In genomic region chr15:58631319-58631718, GRCh38 we compare ENCODE assay signal across 20 cellular contexts.
A peak's percentile ranks its signal among the peaks of the same experiment; 100 is the strongest.
DNase-seq lines count a peak whose midpoint lies in the region; ATAC-seq and TF ChIP-seq lines count a peak whose summit lies in the region.
"Had no signal": no experiment of that assay in that cellular context is flagged by ENCODE, and none has a peak within 500 bp of the region (broad histone marks: within the 10 kb centered on the region; RNA-seq: fewer than 3 reads in every experiment).

No MANE protein-coding gene starts in this region.

- POLR2A ChIA-PET in activated CD8-positive, alpha-beta T cell treated with anti-CD3 and anti-CD28 coated beads for 36 hours (lab: Charles Lee): interaction anchor here (0.6 kb wide), 1 partner anchor 280 kb away, joined by 5 read pairs; no protein-coding TSS in a partner anchor
- POLR2A ChIA-PET in activated CD8-positive, alpha-beta T cell treated with anti-CD3 and anti-CD28 coated beads, Interleukin-2, amount 10 ng/mL, durations not matched to agents 7 days and 5 days (lab: Charles Lee): no interaction called here

- intact Hi-C loops in activated CD8-positive, alpha-beta T cell treated with anti-CD3 and anti-CD28 coated beads for 36 hours (cut with micrococcal nuclease): no loop called here

- DNase-seq in activated CD8-positive, alpha-beta T cell treated with anti-CD3 and anti-CD28 coated beads for 36 hours: no peak
- DNase-seq in activated CD8-positive, alpha-beta T cell treated with anti-CD3 and anti-CD28 coated beads, Interleukin-2, amount 10 ng/mL, durations not matched to agents 7 days and 5 days: no peak
- peak; percentile 26 for DNase-seq in GM10266 (ENCODE audit: extremely low spot score)
- no peak for DNase-seq in central memory CD8-positive, alpha-beta T cell (ENCODE audit: low spot score in 2 of 2)
- no peak for DNase-seq in SW480 (ENCODE audit: low spot score)
- DNase-seq in 8988T: no peak
- no peak for DNase-seq in stimulated activated CD4-positive, alpha-beta T cell treated with anti-CD3 and anti-CD28 coated beads, Interleukin-15, amount 100 ng/mL, for 24 hours
- DNase-seq: ACHN; activated naive CD4-positive, alpha-beta T cell treated with anti-CD3 and anti-CD28 coated beads for 36 hours; cortex of kidney; HFFc6; MM.1S; NCI-H146; PC-3; right cardiac atrium; SHP77 treated with DMSO at 0.1 percent for 48 hours; stimulated activated naive CD4-positive, alpha-beta T cell had no signal

- H3K27ac Mint-ChIP-seq in activated CD8-positive, alpha-beta T cell treated with anti-CD3 and anti-CD28 coated beads for 36 hours: peak overlapping the region; percentile 81
- H3K27ac Mint-ChIP-seq in activated CD8-positive, alpha-beta T cell treated with anti-CD3 and anti-CD28 coated beads, Interleukin-2, amount 10 ng/mL, durations not matched to agents 7 days and 5 days: no peak overlapping the region
- peak overlapping the region; percentile 44 for H3K27ac Mint-ChIP-seq in central memory CD8-positive, alpha-beta T cell (ENCODE audit: low read depth)
- H3K27ac Mint-ChIP-seq in stimulated activated memory B cell treated with anti-CD40 and anti-IgM and Interleukin-4, amounts not matched to agents 10 μg/mL and 1 μg/mL and 100 μg/mL, for 72 hours: peak overlapping the region; percentile 48
- H3K27ac Mint-ChIP-seq: activated naive CD4-positive, alpha-beta T cell treated with anti-CD3 and anti-CD28 coated beads for 36 hours; HFFc6 had no signal

- H3K36me3 Mint-ChIP-seq in activated CD8-positive, alpha-beta T cell treated with anti-CD3 and anti-CD28 coated beads for 36 hours (ENCODE audit: low read depth): peaks cover 34% of the 10 kb centered on the region
- H3K36me3 Mint-ChIP-seq in activated CD8-positive, alpha-beta T cell treated with anti-CD3 and anti-CD28 coated beads, Interleukin-2, amount 10 ng/mL, durations not matched to agents 7 days and 5 days (ENCODE audit: low read depth): peaks cover 60% of the 10 kb centered on the region
- peaks cover 7% of the 10 kb centered on the region for H3K36me3 Mint-ChIP-seq in central memory CD8-positive, alpha-beta T cell (ENCODE audit: insufficient read depth)
- peaks cover 41% of the 10 kb centered on the region for H3K36me3 Mint-ChIP-seq in stimulated activated memory B cell treated with anti-CD40 and anti-IgM and Interleukin-4, amounts not matched to agents 10 μg/mL and 1 μg/mL and 100 μg/mL, for 72 hours

- CTCF ChIA-PET in activated CD8-positive, alpha-beta T cell treated with anti-CD3 and anti-CD28 coated beads for 36 hours (lab: Charles Lee): no interaction called here
- CTCF ChIA-PET in activated CD8-positive, alpha-beta T cell treated with anti-CD3 and anti-CD28 coated beads, Interleukin-2, amount 10 ng/mL, durations not matched to agents 7 days and 5 days (lab: Charles Lee): interaction anchor here (1.8 kb wide), 1 partner anchor 403 kb away, joined by 4 read pairs; no protein-coding TSS in a partner anchor

- TF ChIP-seq CTCF in activated CD8-positive, alpha-beta T cell treated with anti-CD3 and anti-CD28 coated beads for 36 hours (IDR thresholded peaks at IDR 0.05): no peak
- no peak for TF ChIP-seq CTCF in GM10266 (IDR thresholded peaks at IDR 0.05; ENCODE audit: control insufficient read depth, insufficient read depth, low read depth, missing control alignments)

- ATAC-seq in activated CD8-positive, alpha-beta T cell treated with anti-CD3 and anti-CD28 coated beads for 36 hours: peak; percentile 34
- no peak for ATAC-seq in activated CD8-positive, alpha-beta T cell treated with anti-CD3 and anti-CD28 coated beads, Interleukin-2, amount 10 ng/mL, durations not matched to agents 7 days and 5 days
- ATAC-seq in central memory CD8-positive, alpha-beta T cell (replicated peaks; ENCODE audit: extremely low read depth, poor library complexity, severe bottlenecking): no peak
- no peak for ATAC-seq in stimulated activated memory B cell treated with anti-CD40 and anti-IgM and Interleukin-4, amounts not matched to agents 10 μg/mL and 1 μg/mL and 100 μg/mL, for 72 hours
- ATAC-seq: PC-3, right cardiac atrium, WTC11 had no signal

- no peaks in the 10 kb centered on the region for H3K27me3 Mint-ChIP-seq in activated CD8-positive, alpha-beta T cell treated with anti-CD3 and anti-CD28 coated beads for 36 hours
- no peaks in the 10 kb centered on the region for H3K27me3 Mint-ChIP-seq in activated CD8-positive, alpha-beta T cell treated with anti-CD3 and anti-CD28 coated beads, Interleukin-2, amount 10 ng/mL, durations not matched to agents 7 days and 5 days (ENCODE audit: low read depth)
- H3K27me3 Mint-ChIP-seq in central memory CD8-positive, alpha-beta T cell: no peaks in the 10 kb centered on the region
- H3K27me3 Mint-ChIP-seq in stimulated activated memory B cell treated with anti-CD40 and anti-IgM and Interleukin-4, amounts not matched to agents 10 μg/mL and 1 μg/mL and 100 μg/mL, for 72 hours: no peaks in the 10 kb centered on the region
- H3K27me3 Mint-ChIP-seq: brain had no signal

- peaks cover 42% of the 10 kb centered on the region for H3K4me1 Mint-ChIP-seq in activated CD8-positive, alpha-beta T cell treated with anti-CD3 and anti-CD28 coated beads for 36 hours (ENCODE audit: low read depth)
- peaks cover 33% of the 10 kb centered on the region for H3K4me1 Mint-ChIP-seq in activated CD8-positive, alpha-beta T cell treated with anti-CD3 and anti-CD28 coated beads, Interleukin-2, amount 10 ng/mL, durations not matched to agents 7 days and 5 days (ENCODE audit: low read depth)
- peaks cover 45% of the 10 kb centered on the region for H3K4me1 Mint-ChIP-seq in central memory CD8-positive, alpha-beta T cell
- H3K4me1 Mint-ChIP-seq in stimulated activated memory B cell treated with anti-CD40 and anti-IgM and Interleukin-4, amounts not matched to agents 10 μg/mL and 1 μg/mL and 100 μg/mL, for 72 hours: peaks cover 29% of the 10 kb centered on the region
- H3K4me1 Mint-ChIP-seq: WTC11 had no signal

- no peak overlapping the region for H3K4me3 Mint-ChIP-seq in activated CD8-positive, alpha-beta T cell treated with anti-CD3 and anti-CD28 coated beads for 36 hours
- no peak overlapping the region for H3K4me3 Mint-ChIP-seq in activated CD8-positive, alpha-beta T cell treated with anti-CD3 and anti-CD28 coated beads, Interleukin-2, amount 10 ng/mL, durations not matched to agents 7 days and 5 days
- H3K4me3 Mint-ChIP-seq in central memory CD8-positive, alpha-beta T cell: no peak overlapping the region
- no peak overlapping the region for H3K4me3 Mint-ChIP-seq in stimulated activated memory B cell treated with anti-CD40 and anti-IgM and Interleukin-4, amounts not matched to agents 10 μg/mL and 1 μg/mL and 100 μg/mL, for 72 hours
- H3K4me3 Mint-ChIP-seq: activated naive CD4-positive, alpha-beta T cell treated with anti-CD3 and anti-CD28 coated beads for 36 hours; brain; HFFc6; WTC11 had no signal

- peaks cover 1% of the 10 kb centered on the region for H3K9me3 Mint-ChIP-seq in activated CD8-positive, alpha-beta T cell treated with anti-CD3 and anti-CD28 coated beads for 36 hours
- no peaks in the 10 kb centered on the region for H3K9me3 Mint-ChIP-seq in activated CD8-positive, alpha-beta T cell treated with anti-CD3 and anti-CD28 coated beads, Interleukin-2, amount 10 ng/mL, durations not matched to agents 7 days and 5 days (ENCODE audit: insufficient read depth)
- H3K9me3 Mint-ChIP-seq in central memory CD8-positive, alpha-beta T cell: no peaks in the 10 kb centered on the region
- H3K9me3 Mint-ChIP-seq in stimulated activated memory B cell treated with anti-CD40 and anti-IgM and Interleukin-4, amounts not matched to agents 10 μg/mL and 1 μg/mL and 100 μg/mL, for 72 hours: no peaks in the 10 kb centered on the region
- H3K9me3 Mint-ChIP-seq: activated naive CD4-positive, alpha-beta T cell treated with anti-CD3 and anti-CD28 coated beads for 36 hours; brain; HFFc6; WTC11 had no signal
